In the genomic region with DNA sequence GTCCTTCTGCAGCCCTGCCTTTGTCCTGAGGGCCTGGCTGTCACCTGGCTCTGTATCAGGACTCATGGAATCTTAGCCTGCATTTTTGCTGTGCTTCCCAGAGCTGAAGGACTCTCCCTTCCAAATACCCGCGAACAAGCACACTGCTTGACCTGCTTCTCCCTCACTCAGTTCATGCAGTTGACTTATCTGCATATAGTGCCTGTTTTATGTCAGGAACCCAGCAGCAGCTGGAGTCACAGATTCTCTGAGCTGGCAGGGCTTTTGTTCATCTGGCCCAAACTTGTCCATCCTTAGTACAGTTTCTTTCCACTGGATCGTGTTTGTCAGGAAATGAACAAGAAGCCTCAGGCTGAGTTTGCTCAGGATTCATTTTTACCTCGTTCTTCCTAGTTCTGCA, we compare ENCODE assay signal across 17 cellular contexts.
A peak's percentile ranks its signal among the peaks of the same experiment; 100 is the strongest.
DNase-seq lines count a peak whose midpoint lies in the region; ATAC-seq, FAIRE-seq and TF ChIP-seq lines count a peak whose summit lies in the region.
"Had no signal": no experiment of that assay in that cellular context is flagged by ENCODE, and none has a peak within 500 bp of the region (broad histone marks: within the 10 kb centered on the region; RNA-seq: fewer than 3 reads in every experiment).

No MANE protein-coding gene starts in this region.

- H3K23me2 ChIP-seq in H1 (ENCODE audit: low read depth, low read length), result no peaks in the 10 kb centered on the region

- TF ChIP-seq CTCF in H1 (IDR thresholded peaks at IDR 0.05; ENCODE audit: control extremely low read depth in 1 of 3, insufficient read depth in 1 of 3, low read depth in 1 of 3, low read length in 3 of 3) (no peak), keratinocyte (optimal IDR thresholded peaks at IDR 0.05 in 1 of 3, IDR thresholded peaks at IDR 0.05 in 1 of 3, conservative IDR thresholded peaks at IDR 0.05 in 1 of 3; ENCODE audit: extremely low read depth in 1 of 3, insufficient read depth in 2 of 3, low read length in 3 of 3) (no peak), upper lobe of right lung (IDR thresholded peaks at IDR 0.05) (no peak)

- H3K79me1 ChIP-seq in H1 (ENCODE audit: low read depth, low read length), result no peaks in the 10 kb centered on the region

- TF ChIP-seq POLR2A in H1 (IDR thresholded peaks at IDR 0.05; ENCODE audit: control extremely low read depth in 1 of 2, low read depth in 2 of 2, low read length in 2 of 2), result no peak

- H2BK12ac ChIP-seq in H1 (ENCODE audit: low read depth, low read length), result no peak overlapping the region

- H3K9me3 ChIP-seq in H1 (ENCODE audit: insufficient read depth in 2 of 2, low read depth in 1 of 2, low read length in 1 of 2), result no peaks in the 10 kb centered on the region
- no peaks in the 10 kb centered on the region for H3K9me3 ChIP-seq in keratinocyte (ENCODE audit: control insufficient read depth, low read depth, low read length)
- no peaks in the 10 kb centered on the region for H3K9me3 ChIP-seq in upper lobe of right lung
- H3K9me3 ChIP-seq: A549, colonic mucosa, SJCRH30 had no signal

- H2AK5ac ChIP-seq in H1 (ENCODE audit: low read depth, low read length), result no peak overlapping the region

- peaks cover 3% of the 10 kb centered on the region for H3K9me1 ChIP-seq in keratinocyte (ENCODE audit: control insufficient read depth, extremely low read depth, insufficient read depth, low read length)

- no peak overlapping the region for H2BK120ac ChIP-seq in H1 (replicated peaks; ENCODE audit: low read depth, low read length)

- H2AFZ ChIP-seq in H1 (ENCODE audit: low read length), result 0 out of 2 replicates have a peak overlapping the region, but pooled peaks have one; percentile 11
- H2AFZ ChIP-seq in keratinocyte (ENCODE audit: control insufficient read depth, low read length), result peak overlapping the region; percentile 3

- H3K27ac ChIP-seq in H1 (ENCODE audit: low read depth, low read length) (no peak overlapping the region), keratinocyte (ENCODE audit: control insufficient read depth, insufficient read depth, low read length) (no peak overlapping the region), upper lobe of right lung (peak overlapping the region; percentile 30)
- H3K27ac ChIP-seq: A549, colonic mucosa, SJCRH30 had no signal

- DNase-seq in Right ventricle myocardium inferior (ENCODE audit: missing footprints) (no peak), cardiac septum (ENCODE audit: low spot score) (no peak), H1 (ENCODE audit: low read depth in 1 of 2, low spot score in 2 of 2) (no peak), keratinocyte (ENCODE audit: low read depth, low spot score) (no peak), upper lobe of right lung (no peak), HTR-8/SVneo (ENCODE audit: insufficient read length, low spot score) (no peak), H4 (ENCODE audit: low spot score) (no peak)
- DNase-seq in stimulated activated naive CD4-positive, alpha-beta T cell (lab: John Stamatoyannopoulos, UW), result no peak
- DNase-seq: activated CD4-positive, CD25-positive, alpha-beta regulatory T cell treated with anti-CD3 and anti-CD28 coated beads, Interleukin-2, amount 50 U/mL, for 72 hours; activated T-cell treated with anti-CD3 and anti-CD28 coated beads, Interleukin-2, amount 50 U/mL, for 72 hours; colonic mucosa; DMS153; NCI-H146; SJCRH30 had no signal

- no peak overlapping the region for H3K18ac ChIP-seq in H1 (ENCODE audit: extremely low read depth, low read length)

- H4K20me1 ChIP-seq in H1 (replicated peaks in 1 of 2; ENCODE audit: control insufficient read depth in 1 of 2, insufficient read depth in 2 of 2, low read length in 2 of 2) (no peaks in the 10 kb centered on the region), keratinocyte (ENCODE audit: control insufficient read depth, extremely low read depth, insufficient read depth, low read length) (no peaks in the 10 kb centered on the region)

- H4K8ac ChIP-seq in H1 (ENCODE audit: extremely low read depth, insufficient read depth, low read length), result no peak overlapping the region

- ATAC-seq in Right ventricle myocardium inferior, result peak; percentile 49
- ATAC-seq in upper lobe of right lung, result peak; percentile 65
- ATAC-seq: A549; activated naive CD4-positive, alpha-beta T cell treated with anti-CD3 and anti-CD28 coated beads, Interleukin-2, amount 50 U/mL, for 72 hours; activated T-cell treated with anti-CD3 and anti-CD28 coated beads, Interleukin-2, amount 50 U/mL, for 72 hours; HCT116 had no signal

- POLR2A ChIA-PET in H1 (lab: Charles Lee; ENCODE audit: partially characterized antibody), result no interaction called here

- H3K4ac ChIP-seq in H1 (replicated peaks; ENCODE audit: insufficient read length, low read depth, low read length), result no peak overlapping the region

- H3K4me1 ChIP-seq in H1 (replicated peaks in 1 of 4; ENCODE audit: control insufficient read depth in 3 of 4, insufficient read depth in 4 of 4, low read length in 3 of 4), result peaks cover 0 to 2% (median 0%) of the 10 kb centered on the region in 4 experiments; a peak in 1 of 7 replicates
- peaks cover 21% of the 10 kb centered on the region for H3K4me1 ChIP-seq in keratinocyte (ENCODE audit: control insufficient read depth, extremely low read depth, insufficient read depth, low read length)
- H3K4me1 ChIP-seq in upper lobe of right lung, result peaks cover 65% of the 10 kb centered on the region
- H3K4me1 ChIP-seq: A549, colonic mucosa, SJCRH30 had no signal

- H2BK20ac ChIP-seq in H1 (ENCODE audit: low read length), result no peak overlapping the region

- no peaks in the 10 kb centered on the region for H3K79me2 ChIP-seq in H1 (ENCODE audit: control insufficient read depth in 1 of 2, insufficient read depth in 2 of 2, low read length in 2 of 2)
- H3K79me2 ChIP-seq in keratinocyte (ENCODE audit: control insufficient read depth, insufficient read depth, low read length), result no peaks in the 10 kb centered on the region

- FAIRE-seq in H1 (lab: Jason Lieb, UNC), result no peak
- peak; percentile 97 for FAIRE-seq in keratinocyte (lab: Jason Lieb, UNC)
- FAIRE-seq in HTR-8/SVneo (lab: Jason Lieb, UNC), result no peak
- FAIRE-seq: A549 had no signal

- TF ChIP-seq RAD21 in H1 (IDR thresholded peaks at IDR 0.05 in 1 of 2, conservative IDR thresholded peaks at IDR 0.05 in 1 of 2; ENCODE audit: low read depth in 2 of 2, low read length in 2 of 2), result no peak

- 65% methylated on average over 4 of the region's 4 CpGs; no CpG with 5 or more reads in 1 of the 2 experiments for WGBS in H1 (ENCODE audit: extremely low coverage in 1 of 2, insufficient coverage in 1 of 2, insufficient read length in 1 of 2, insufficient replicate concordance in 2 of 2, low coverage in 1 of 2, low lambda C conversion rate in 2 of 2, missing lambda C conversion rate in 1 of 2), 2 experiments

- CTCF ChIA-PET in H1 (lab: Charles Lee; ENCODE audit: partially characterized antibody), result interaction anchor here (0.6 to 1.7 kb wide), 4 partner anchors 41 to 193 kb away, joined by 3 to 4 read pairs (median 4); no protein-coding TSS in a partner anchor

- no peak overlapping the region for H3K4me3 ChIP-seq in H1 (ENCODE audit: extremely low read depth in 1 of 4, insufficient read depth in 2 of 4, low read depth in 3 of 4, low read length in 4 of 4)
- H3K4me3 ChIP-seq in keratinocyte (ENCODE audit: control insufficient read depth in 2 of 3, extremely low read depth in 1 of 3, insufficient read depth in 2 of 3, low read depth in 1 of 3, low read length in 3 of 3), result no peak overlapping the region
- H3K4me3 ChIP-seq in upper lobe of right lung, result no peak overlapping the region
- H3K4me3 ChIP-seq: A549, colonic mucosa, SJCRH30 had no signal

- H3K14ac ChIP-seq in H1 (ENCODE audit: insufficient read length), result no peak overlapping the region

- H3K27me3 ChIP-seq in H1 (replicated peaks in 1 of 4; ENCODE audit: control insufficient read depth in 3 of 4, extremely low read depth in 1 of 4, insufficient read depth in 3 of 4, low read length in 3 of 4), result no peaks in the 10 kb centered on the region
- no peaks in the 10 kb centered on the region for H3K27me3 ChIP-seq in keratinocyte (ENCODE audit: control insufficient read depth, extremely low read depth, insufficient read depth, low read length)
- no peaks in the 10 kb centered on the region for H3K27me3 ChIP-seq in upper lobe of right lung
- H3K27me3 ChIP-seq: colonic mucosa had no signal

- no peak overlapping the region for H4K91ac ChIP-seq in H1 (replicated peaks; ENCODE audit: insufficient read length, low read length)

- no peak overlapping the region for H3K56ac ChIP-seq in H1 (replicated peaks; ENCODE audit: insufficient read length, low read depth, low read length)

- H3K9ac ChIP-seq in H1 (replicated peaks in 1 of 4; ENCODE audit: extremely low read depth in 1 of 4, low read depth in 3 of 4, low read length in 3 of 4) (no peak overlapping the region), keratinocyte (ENCODE audit: control insufficient read depth, extremely low read depth, insufficient read depth, low read length) (no peak overlapping the region)

- no peak overlapping the region for H4K5ac ChIP-seq in H1 (ENCODE audit: insufficient read length, low read depth, low read length)

- dilution Hi-C loops in keratinocyte (cut with MboI; ENCODE audit: extremely low pct_ligation_motif_present, low sequenced_read_pairs), result no loop called here

- no peak overlapping the region for H3K4me2 ChIP-seq in H1 (ENCODE audit: insufficient read depth in 1 of 2, low read depth in 2 of 2, low read length in 2 of 2)
- H3K4me2 ChIP-seq in keratinocyte (ENCODE audit: control insufficient read depth, extremely low read depth, insufficient read depth, low read depth, low read length), result peak overlapping the region; percentile 0
- H3K4me2 ChIP-seq: A549 had no signal

- no peak overlapping the region for H2BK5ac ChIP-seq in H1 (ENCODE audit: low read depth, low read length)

- no peaks in the 10 kb centered on the region for H3K36me3 ChIP-seq in H1 (ENCODE audit: control insufficient read depth in 2 of 4, insufficient read depth in 4 of 4, low read length in 3 of 4)
- H3K36me3 ChIP-seq in keratinocyte (ENCODE audit: control insufficient read depth in 2 of 2, extremely low read depth in 1 of 2, insufficient read depth in 2 of 2, low read length in 2 of 2), result no peaks in the 10 kb centered on the region
- no peaks in the 10 kb centered on the region for H3K36me3 ChIP-seq in upper lobe of right lung
- H3K36me3 ChIP-seq: colonic mucosa, SJCRH30 had no signal

- no peak overlapping the region for H2BK15ac ChIP-seq in H1 (ENCODE audit: low read length)

- no peak for TF ChIP-seq EP300 in H1 (IDR thresholded peaks at IDR 0.05; ENCODE audit: borderline replicate concordance in 1 of 2, low read depth in 2 of 2, low read length in 2 of 2)

- intact Hi-C loops in Right ventricle myocardium inferior (cut with DNase I) (loop anchor here (10.0 kb wide), 1 partner anchor 77 kb away; no protein-coding TSS in a partner anchor), cardiac septum (cut with DNase I) (no loop called here), upper lobe of right lung (cut with DNase I) (no loop called here)

- no peak overlapping the region for H3K23ac ChIP-seq in H1 (ENCODE audit: insufficient read length)

TF ChIP-seq in H1, 55 proteins besides CTCF, POLR2A, EP300 and RAD21 (continues in another document):
- no peak for TF ChIP-seq FOSL1 (IDR thresholded peaks at IDR 0.05; ENCODE audit: insufficient read depth, low read depth, low read length)
- no peak for TF ChIP-seq MAFK (IDR thresholded peaks at IDR 0.05; ENCODE audit: low read depth, low read length)
